18 cellular contexts compared by ENCODE assay signal in genomic region chr6:38974389-38975133, GRCh38.
A peak's percentile ranks its signal among the peaks of the same experiment; 100 is the strongest.
DNase-seq lines count a peak whose midpoint lies in the region; ATAC-seq and TF ChIP-seq lines count a peak whose summit lies in the region.
"Had no signal": no experiment of that assay in that cellular context is flagged by ENCODE, and none has a peak within 500 bp of the region (broad histone marks: within the 10 kb centered on the region; RNA-seq: fewer than 3 reads in every experiment).

No MANE protein-coding gene starts in this region.

- peaks cover 17% of the 10 kb centered on the region for H3K4me1 ChIP-seq in PC-3 (ENCODE audit: insufficient read depth, low read length)
- H3K4me1 ChIP-seq: BLaER1, upper lobe of right lung had no signal

- no peak overlapping the region for H3K4me3 ChIP-seq in AG09309 (ENCODE audit: control insufficient read depth, low read depth, low read length)
- H3K4me3 ChIP-seq in PC-3 (ENCODE audit: low read length): no peak overlapping the region
- H3K4me3 ChIP-seq: BLaER1, neural progenitor cell, skin epidermis, upper lobe of right lung had no signal

- TF ChIP-seq POLR2A in GM18505 (IDR thresholded peaks at IDR 0.05; ENCODE audit: borderline replicate concordance, extremely low read depth, insufficient read depth, insufficient read length): no peak

- no peaks in the 10 kb centered on the region for H3K79me2 ChIP-seq in PC-3 (ENCODE audit: low read length)

- no peak overlapping the region for H3K9ac ChIP-seq in PC-3 (ENCODE audit: low read length)
- H3K9ac ChIP-seq: BLaER1, neural progenitor cell had no signal

- no peaks in the 10 kb centered on the region for H3F3A ChIP-seq in PC-3 (ENCODE audit: low read length, unreplicated experiment)

- H2AFZ ChIP-seq in PC-3 (ENCODE audit: low read length): no peak overlapping the region
- H2AFZ ChIP-seq: neural progenitor cell had no signal

- peaks cover 47% of the 10 kb centered on the region for H3K27me3 ChIP-seq in PC-3 (ENCODE audit: low read length)
- H3K27me3 ChIP-seq: BLaER1, neural progenitor cell had no signal

- TF ChIP-seq CTCF in AG09309 (IDR thresholded peaks at IDR 0.05; ENCODE audit: control insufficient read depth, insufficient read depth, low read depth, low read length, missing control alignments) (no peak), PC-3 (conservative IDR thresholded peaks at IDR 0.05; ENCODE audit: low read depth, low read length) (no peak)

- H4K20me1 ChIP-seq in PC-3 (ENCODE audit: low read length): no peaks in the 10 kb centered on the region
- H4K20me1 ChIP-seq: BLaER1 had no signal

- no peak overlapping the region for H3K27ac ChIP-seq in PC-3 (ENCODE audit: low read length)
- H3K27ac ChIP-seq: BLaER1, neural progenitor cell, skin epidermis, upper lobe of right lung had no signal

- H3K4me2 ChIP-seq in PC-3 (ENCODE audit: low read length): 0 out of 2 replicates have a peak overlapping the region, but pooled peaks have one; percentile 9
- H3K4me2 ChIP-seq: BLaER1, neural progenitor cell had no signal

- DNase-seq in AG09309 (ENCODE audit: low read depth) (peak; percentile 74), ELF-1 (ENCODE audit: low read depth, low spot score) (peak; percentile 16), PC-3 (peak; percentile 44), iris pigment epithelial cell (ENCODE audit: low read depth) (peak; percentile 37), NCI-H446 (lab: John Stamatoyannopoulos, UW) (no peak)
- DNase-seq: activated CD4-positive, alpha-beta T cell treated with anti-CD3 and anti-CD28 coated beads for 36 hours; activated T-cell treated with anti-CD3 and anti-CD28 coated beads for 4 hours; GDM1; MV-4-11; NCI-H2171 treated with DMSO at 0.1 percent for 48 hours; upper lobe of right lung had no signal

- CTCF ChIA-PET in PC-3 (lab: Charles Lee): interaction anchor here (1.1 kb wide), 1 partner anchor 332 kb away, joined by 3 read pairs; no protein-coding TSS in a partner anchor

- no peaks in the 10 kb centered on the region for H3K9me3 ChIP-seq in PC-3 (ENCODE audit: low read length)
- H3K9me3 ChIP-seq: BLaER1, upper lobe of right lung had no signal

- BruUV-seq in PC-3 (replicated peaks; lab: Mats Ljungman, UMichigan): no TSS peak

- H3K9me2 ChIP-seq in PC-3 (replicated peaks; ENCODE audit: low read length): no peaks in the 10 kb centered on the region

- no peaks in the 10 kb centered on the region for H3K36me3 ChIP-seq in PC-3 (ENCODE audit: low read depth, low read length)
- H3K36me3 ChIP-seq: BLaER1, neural progenitor cell, upper lobe of right lung had no signal

- POLR2A ChIA-PET in PC-3 (lab: Charles Lee; ENCODE audit: unreplicated experiment): no interaction called here

- ATAC-seq in PC-3: peak; percentile 42
- no peak for ATAC-seq in HG02798 (IDR thresholded peaks at IDR 0.05; ENCODE audit: poor library complexity, unreplicated experiment)
- no peak for ATAC-seq in HG03045 (IDR thresholded peaks at IDR 0.05; ENCODE audit: unreplicated experiment)
- ATAC-seq in GM18505 (IDR thresholded peaks at IDR 0.05; ENCODE audit: unreplicated experiment): no peak
- ATAC-seq: activated CD4-positive, alpha-beta T cell treated with anti-CD3 and anti-CD28 coated beads for 36 hours; stimulated activated memory B cell treated with anti-CD40 and anti-IgM and Interleukin-4, amounts not matched to agents 10 μg/mL and 1 μg/mL and 100 μg/mL, for 72 hours; upper lobe of right lung had no signal

- intact Hi-C loops in PC-3 (cut with micrococcal nuclease): loop anchor here (5.0 kb wide), 1 partner anchor 188 kb away; no protein-coding TSS in a partner anchor

Comparison
In these comparisons a context has a peak if more than half of its experiments do, and no peak if none do; other contexts are left out.
1. DNase-seq: peak in AG09309 (single experiment), ELF-1 (single experiment), PC-3 (single experiment) and iris pigment epithelial cell (single experiment); none in NCI-H446 (0 of 2).